Comparison of ENCODE assay signal across 21 cellular contexts in the genomic region with DNA sequence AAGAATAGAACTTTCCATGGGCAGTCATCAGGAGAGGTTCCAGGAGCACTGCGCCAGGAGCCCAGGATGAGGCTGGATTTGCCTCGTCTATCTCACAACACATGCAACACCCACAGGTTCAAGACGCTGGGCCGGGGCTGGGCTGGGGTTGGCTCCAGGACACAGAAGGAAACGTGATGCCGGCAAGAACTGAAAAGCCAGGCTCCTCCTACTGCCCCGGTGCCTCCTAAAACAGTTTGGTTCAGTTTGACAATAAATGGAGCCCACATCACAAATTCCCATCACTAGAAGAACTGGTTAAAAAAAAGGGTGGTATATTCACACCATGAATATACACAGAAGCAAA.
"Had no signal": no experiment of that assay in that cellular context is flagged by ENCODE, and none has a peak within 500 bp of the region (broad histone marks: within the 10 kb centered on the region; RNA-seq: fewer than 3 reads in every experiment).

No MANE protein-coding gene starts in this region.

- H3K79me2 ChIP-seq: hepatocyte, parathyroid adenoma had no signal

- H3K27me3 ChIP-seq: breast epithelium, colonic mucosa, vagina had no signal

- H3K9me3 ChIP-seq: breast epithelium, colonic mucosa, left lung, thoracic aorta, vagina had no signal

- H2AFZ ChIP-seq: hepatocyte, parathyroid adenoma had no signal

- H3K4me2 ChIP-seq: hepatocyte had no signal

- H3K27ac ChIP-seq: colonic mucosa, hepatocyte, left lung, parathyroid adenoma, thoracic aorta, vagina had no signal

- H3K4me3 Mint-ChIP-seq: activated B cell treated with CpG ODN at 0.5 μM for 24 hours; activated CD4-positive, alpha-beta T cell treated with anti-CD3 and anti-CD28 coated beads for 36 hours; activated naive CD8-positive, alpha-beta T cell treated with anti-CD3 and anti-CD28 coated beads for 36 hours; immature natural killer cell; naive thymus-derived CD8-positive, alpha-beta T cell; stimulated activated memory B cell treated with anti-CD40 and anti-IgM and Interleukin-4, amounts not matched to agents 10 μg/mL and 1 μg/mL and 100 μg/mL, for 72 hours; type B pancreatic cell had no signal

- DNase-seq: activated B cell treated with CpG ODN at 0.5 μM for 24 hours; activated CD4-positive, alpha-beta T cell treated with anti-CD3 and anti-CD28 coated beads for 36 hours; activated CD4-positive, alpha-beta T cell treated with anti-CD3 and anti-CD28 coated beads, Interleukin-2, amount 50 U/mL, for 4 hours; activated naive CD4-positive, alpha-beta T cell treated with Interleukin-2 at 50 U/mL for 16 hours; activated naive CD8-positive, alpha-beta T cell treated with anti-CD3 and anti-CD28 coated beads for 36 hours; colonic mucosa; immature natural killer cell; left lung; naive thymus-derived CD8-positive, alpha-beta T cell; small intestine; stimulated activated CD4-positive, alpha-beta T cell treated with anti-CD3 and anti-CD28 coated beads, Interleukin-2, amount 100 ng/mL, for 24 hours; T-helper 9 cell had no signal

- ATAC-seq: activated CD4-positive, alpha-beta T cell treated with anti-CD3 and anti-CD28 coated beads for 36 hours; left lung; naive thymus-derived CD8-positive, alpha-beta T cell; sciatic nerve; stimulated activated memory B cell treated with anti-CD40 and anti-IgM and Interleukin-4, amounts not matched to agents 10 μg/mL and 1 μg/mL and 100 μg/mL, for 72 hours had no signal

- H3K4me1 ChIP-seq: breast epithelium, colonic mucosa, left lung, parathyroid adenoma, vagina had no signal

- H3K9ac ChIP-seq: parathyroid adenoma had no signal

- H3K27ac Mint-ChIP-seq: activated B cell treated with CpG ODN at 0.5 μM for 24 hours; activated CD4-positive, alpha-beta T cell treated with anti-CD3 and anti-CD28 coated beads for 36 hours; activated naive CD8-positive, alpha-beta T cell treated with anti-CD3 and anti-CD28 coated beads for 36 hours; immature natural killer cell; naive thymus-derived CD8-positive, alpha-beta T cell; stimulated activated memory B cell treated with anti-CD40 and anti-IgM and Interleukin-4, amounts not matched to agents 10 μg/mL and 1 μg/mL and 100 μg/mL, for 72 hours; type B pancreatic cell had no signal

- H3K36me3 Mint-ChIP-seq: activated naive CD8-positive, alpha-beta T cell treated with anti-CD3 and anti-CD28 coated beads for 36 hours; immature natural killer cell; naive thymus-derived CD8-positive, alpha-beta T cell; stimulated activated memory B cell treated with anti-CD40 and anti-IgM and Interleukin-4, amounts not matched to agents 10 μg/mL and 1 μg/mL and 100 μg/mL, for 72 hours; type B pancreatic cell had no signal

- H3K9me3 Mint-ChIP-seq: activated B cell treated with CpG ODN at 0.5 μM for 24 hours; activated naive CD8-positive, alpha-beta T cell treated with anti-CD3 and anti-CD28 coated beads for 36 hours; naive thymus-derived CD8-positive, alpha-beta T cell; type B pancreatic cell had no signal

- H3K36me3 ChIP-seq: breast epithelium, colonic mucosa, left lung, thoracic aorta, vagina had no signal

- H3K4me1 Mint-ChIP-seq: activated B cell treated with CpG ODN at 0.5 μM for 24 hours; activated CD4-positive, alpha-beta T cell treated with anti-CD3 and anti-CD28 coated beads for 36 hours; activated naive CD8-positive, alpha-beta T cell treated with anti-CD3 and anti-CD28 coated beads for 36 hours; immature natural killer cell; naive thymus-derived CD8-positive, alpha-beta T cell; stimulated activated memory B cell treated with anti-CD40 and anti-IgM and Interleukin-4, amounts not matched to agents 10 μg/mL and 1 μg/mL and 100 μg/mL, for 72 hours had no signal

- H3K4me3 ChIP-seq: breast epithelium, colonic mucosa, hepatocyte, left lung, lung, thoracic aorta, vagina had no signal
